1 cellular context compared by ENCODE assay signal in genomic region chr6:5619249-5619648, GRCh38.
TF ChIP-seq lines count a peak whose summit lies in the region.

No MANE protein-coding gene starts in this region.

TF ChIP-seq in GM23338, 12 proteins besides CTCF, POLR2A, EP300 and RAD21 (continued from another document):
- TF ChIP-seq, protein P1, sequence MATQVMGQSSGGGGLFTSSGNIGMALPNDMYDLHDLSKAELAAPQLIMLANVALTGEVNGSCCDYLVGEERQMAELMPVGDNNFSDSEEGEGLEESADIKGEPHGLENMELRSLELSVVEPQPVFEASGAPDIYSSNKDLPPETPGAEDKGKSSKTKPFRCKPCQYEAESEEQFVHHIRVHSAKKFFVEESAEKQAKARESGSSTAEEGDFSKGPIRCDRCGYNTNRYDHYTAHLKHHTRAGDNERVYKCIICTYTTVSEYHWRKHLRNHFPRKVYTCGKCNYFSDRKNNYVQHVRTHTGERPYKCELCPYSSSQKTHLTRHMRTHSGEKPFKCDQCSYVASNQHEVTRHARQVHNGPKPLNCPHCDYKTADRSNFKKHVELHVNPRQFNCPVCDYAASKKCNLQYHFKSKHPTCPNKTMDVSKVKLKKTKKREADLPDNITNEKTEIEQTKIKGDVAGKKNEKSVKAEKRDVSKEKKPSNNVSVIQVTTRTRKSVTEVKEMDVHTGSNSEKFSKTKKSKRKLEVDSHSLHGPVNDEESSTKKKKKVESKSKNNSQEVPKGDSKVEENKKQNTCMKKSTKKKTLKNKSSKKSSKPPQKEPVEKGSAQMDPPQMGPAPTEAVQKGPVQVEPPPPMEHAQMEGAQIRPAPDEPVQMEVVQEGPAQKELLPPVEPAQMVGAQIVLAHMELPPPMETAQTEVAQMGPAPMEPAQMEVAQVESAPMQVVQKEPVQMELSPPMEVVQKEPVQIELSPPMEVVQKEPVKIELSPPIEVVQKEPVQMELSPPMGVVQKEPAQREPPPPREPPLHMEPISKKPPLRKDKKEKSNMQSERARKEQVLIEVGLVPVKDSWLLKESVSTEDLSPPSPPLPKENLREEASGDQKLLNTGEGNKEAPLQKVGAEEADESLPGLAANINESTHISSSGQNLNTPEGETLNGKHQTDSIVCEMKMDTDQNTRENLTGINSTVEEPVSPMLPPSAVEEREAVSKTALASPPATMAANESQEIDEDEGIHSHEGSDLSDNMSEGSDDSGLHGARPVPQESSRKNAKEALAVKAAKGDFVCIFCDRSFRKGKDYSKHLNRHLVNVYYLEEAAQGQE (IDR thresholded peaks at IDR 0.05; ENCODE audit: unreplicated experiment): no peak
- TF ChIP-seq STAT1 (IDR thresholded peaks at IDR 0.05; ENCODE audit: unreplicated experiment) (no peak), JUNB (IDR thresholded peaks at IDR 0.05; ENCODE audit: unreplicated experiment) (no peak), EZH2phosphoT487 (IDR thresholded peaks at IDR 0.05; ENCODE audit: unreplicated experiment) (no peak), ETS1 (IDR thresholded peaks at IDR 0.05) (no peak), ZNF114 (CRISPR knock-in tag; IDR thresholded peaks at IDR 0.05) (no peak), ZNF331 (CRISPR knock-in tag; IDR thresholded peaks at IDR 0.05; ENCODE audit: low read depth) (no peak)
